ENCODE assay signal across 8 cellular contexts in the genomic region with DNA sequence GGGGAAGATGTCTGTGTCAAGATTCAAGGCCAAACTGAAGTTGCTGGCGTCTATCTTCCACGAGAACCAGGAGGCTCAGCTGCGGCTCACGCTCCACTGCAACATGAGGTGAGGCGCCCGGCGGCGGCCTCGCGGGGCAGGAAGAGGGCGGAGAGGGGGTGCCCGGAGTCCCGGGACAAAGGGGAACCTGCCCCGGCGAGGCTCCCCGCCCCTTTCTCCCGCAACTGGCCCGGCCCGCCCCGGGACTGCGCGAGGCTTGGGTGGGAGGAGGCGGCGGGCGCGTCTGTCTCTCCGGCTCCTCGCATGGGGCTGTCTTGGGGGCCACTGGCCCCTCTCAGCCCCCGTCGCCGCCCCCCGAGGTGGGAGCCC.
DNase-seq lines count a peak whose midpoint lies in the region; FAIRE-seq and TF ChIP-seq lines count a peak whose summit lies in the region.
"Not testable (repeated sequence)": the region's sequence is repeated elsewhere in the genome, so short reads cannot be mapped to it uniquely, and the experiment has no call there.

No MANE protein-coding gene starts in this region.

- peak overlapping the region; percentile 48 for H3K9ac ChIP-seq in HUES6 (ENCODE audit: low read length)
- not testable (repeated sequence) for H3K9ac ChIP-seq in H1 (replicated peaks in 1 of 4; ENCODE audit: extremely low read depth in 1 of 4, low read depth in 3 of 4, low read length in 3 of 4); iPS-20b (ENCODE audit: low read depth, low read length); neural cell (ENCODE audit: low read length)

- not testable (repeated sequence) for H2AFZ ChIP-seq in H1 (ENCODE audit: low read length); neural cell (ENCODE audit: low read depth, low read length)

- 0% methylated on average over 10 of the region's 32 CpGs; no CpG with 5 or more reads in 1 of the 2 experiments for WGBS in H1 (ENCODE audit: extremely low coverage in 1 of 2, insufficient coverage in 1 of 2, insufficient read length in 1 of 2, insufficient replicate concordance in 2 of 2, low coverage in 1 of 2, low lambda C conversion rate in 2 of 2, missing lambda C conversion rate in 1 of 2), 2 experiments

- TF ChIP-seq CTCF in H1 (IDR thresholded peaks at IDR 0.05; ENCODE audit: control extremely low read depth in 1 of 3, insufficient read depth in 1 of 3, low read depth in 1 of 3, low read length in 3 of 3); neural cell (IDR thresholded peaks at IDR 0.05; ENCODE audit: poor library complexity, severe bottlenecking): not testable (repeated sequence)

- H2BK12ac ChIP-seq in H1 (ENCODE audit: low read depth, low read length), result not testable (repeated sequence)

- peak overlapping the region; percentile 56 for H3K4me3 ChIP-seq in HUES6 (ENCODE audit: low read depth, low read length)
- H3K4me3 ChIP-seq in H1 (ENCODE audit: extremely low read depth in 1 of 4, insufficient read depth in 2 of 4, low read depth in 3 of 4, low read length in 4 of 4), result peak overlapping the region in 3 of 4 experiments; percentile 19 to 51 (median 30); a peak in 5 of 8 replicates
- peak overlapping the region; percentile 33; the same call in 1 of the 2 replicates for H3K4me3 ChIP-seq in iPS-20b (ENCODE audit: low read length)
- peak overlapping the region; percentile 39 for H3K4me3 ChIP-seq in neural cell (ENCODE audit: low read length)

- TF ChIP-seq EP300 in H1 (IDR thresholded peaks at IDR 0.05; ENCODE audit: borderline replicate concordance in 1 of 2, low read depth in 2 of 2, low read length in 2 of 2); neural cell (conservative IDR thresholded peaks at IDR 0.05; ENCODE audit: poor library complexity, severe bottlenecking): not testable (repeated sequence)

- not testable (repeated sequence) for H2BK20ac ChIP-seq in H1 (ENCODE audit: low read length)

- H3K23me2 ChIP-seq in H1 (ENCODE audit: low read depth, low read length), result not testable (repeated sequence)

- H4K8ac ChIP-seq in H1 (ENCODE audit: extremely low read depth, insufficient read depth, low read length), result not testable (repeated sequence)

- not testable (repeated sequence) for H3K27ac ChIP-seq in HUES6 (ENCODE audit: low read depth, low read length); H1 (ENCODE audit: low read depth, low read length); iPS-20b (ENCODE audit: low read length); neural cell (ENCODE audit: low read length)

- not testable (repeated sequence) for H3K18ac ChIP-seq in H1 (ENCODE audit: extremely low read depth, low read length)

- not testable (repeated sequence) for H2BK15ac ChIP-seq in H1 (ENCODE audit: low read length)

- H3K9me2 ChIP-seq in neural cell (ENCODE audit: insufficient read depth, low read length), result not testable (repeated sequence)

- not testable (repeated sequence) for H2AK5ac ChIP-seq in H1 (ENCODE audit: low read depth, low read length)

- H3K4me2 ChIP-seq in H1 (ENCODE audit: insufficient read depth in 1 of 2, low read depth in 2 of 2, low read length in 2 of 2), result peak overlapping the region in 1 of 2 experiments; percentile 49; a peak in 1 of 4 replicates
- not testable (repeated sequence) for H3K4me2 ChIP-seq in neural cell (ENCODE audit: low read length)

- not testable (repeated sequence) for H4K20me1 ChIP-seq in H1 (replicated peaks in 1 of 2; ENCODE audit: control insufficient read depth in 1 of 2, insufficient read depth in 2 of 2, low read length in 2 of 2); neural cell (ENCODE audit: insufficient read depth)

- H3K56ac ChIP-seq in H1 (replicated peaks; ENCODE audit: insufficient read length, low read depth, low read length), result not testable (repeated sequence)

- not testable (repeated sequence) for H2BK120ac ChIP-seq in H1 (replicated peaks; ENCODE audit: low read depth, low read length)

- not testable (repeated sequence) for FAIRE-seq in H1 (lab: Jason Lieb, UNC)

- CTCF ChIA-PET in H1 (lab: Charles Lee; ENCODE audit: partially characterized antibody), result not testable (repeated sequence)

- H3K79me1 ChIP-seq in H1 (ENCODE audit: low read depth, low read length), result not testable (repeated sequence)

- H2BK5ac ChIP-seq in H1 (ENCODE audit: low read depth, low read length), result not testable (repeated sequence)

- TF ChIP-seq POLR2A in H1 (IDR thresholded peaks at IDR 0.05; ENCODE audit: control extremely low read depth in 1 of 2, low read depth in 2 of 2, low read length in 2 of 2), result not testable (repeated sequence)

- H4K5ac ChIP-seq in H1 (ENCODE audit: insufficient read length, low read depth, low read length), result not testable (repeated sequence)

- POLR2A ChIA-PET in H1 (lab: Charles Lee; ENCODE audit: partially characterized antibody), result not testable (repeated sequence)

- not testable (repeated sequence) for H3K4me1 ChIP-seq in HUES6 (ENCODE audit: control insufficient read depth, insufficient read depth, low read length); H1 (replicated peaks in 1 of 4; ENCODE audit: control insufficient read depth in 3 of 4, insufficient read depth in 4 of 4, low read length in 3 of 4); iPS-20b (ENCODE audit: insufficient read depth, low read length)

- not testable (repeated sequence) for H3K9me3 ChIP-seq in HUES6 (ENCODE audit: control insufficient read depth, insufficient read depth, low read depth, low read length); H1 (ENCODE audit: insufficient read depth in 2 of 2, low read depth in 1 of 2, low read length in 1 of 2); iPS-20b (ENCODE audit: insufficient read depth, low read depth, low read length); neural cell (ENCODE audit: low read length)

- not testable (repeated sequence) for H3K4ac ChIP-seq in H1 (replicated peaks; ENCODE audit: insufficient read length, low read depth, low read length)

- not testable (repeated sequence) for H4K91ac ChIP-seq in H1 (replicated peaks; ENCODE audit: insufficient read length, low read length)

- TF ChIP-seq RAD21 in H1 (IDR thresholded peaks at IDR 0.05 in 1 of 2, conservative IDR thresholded peaks at IDR 0.05 in 1 of 2; ENCODE audit: low read depth in 2 of 2, low read length in 2 of 2); neural cell (conservative IDR thresholded peaks at IDR 0.05): not testable (repeated sequence)

- H3K27me3 ChIP-seq in HUES6 (ENCODE audit: control insufficient read depth, insufficient read depth, low read length), result peaks cover 12% of the 10 kb centered on the region
- not testable (repeated sequence) for H3K27me3 ChIP-seq in H1 (replicated peaks in 1 of 4; ENCODE audit: control insufficient read depth in 3 of 4, extremely low read depth in 1 of 4, insufficient read depth in 3 of 4, low read length in 3 of 4); neural cell (ENCODE audit: insufficient read depth, low read depth, low read length)
- H3K27me3 ChIP-seq in iPS-20b (ENCODE audit: insufficient read depth, low read length), result peaks cover 18% of the 10 kb centered on the region

- not testable (repeated sequence) for H3K23ac ChIP-seq in H1 (ENCODE audit: insufficient read length)

- not testable (repeated sequence) for H3F3A ChIP-seq in neural cell (ENCODE audit: insufficient read depth, low read length, poor library complexity, severe bottlenecking)

- not testable (repeated sequence) for H3K79me2 ChIP-seq in H1 (ENCODE audit: control insufficient read depth in 1 of 2, insufficient read depth in 2 of 2, low read length in 2 of 2); neural cell (replicated peaks; ENCODE audit: insufficient read depth, low read length)

- not testable (repeated sequence) for H3K14ac ChIP-seq in H1 (ENCODE audit: insufficient read length)

- H3K36me3 ChIP-seq in HUES6 (ENCODE audit: control insufficient read depth, insufficient read depth, low read length); H1 (ENCODE audit: control insufficient read depth in 2 of 4, insufficient read depth in 4 of 4, low read length in 3 of 4); iPS-20b (ENCODE audit: insufficient read depth, low read depth, low read length); neural cell (ENCODE audit: insufficient read depth, low read length): not testable (repeated sequence)

- DNase-seq in Ammon's horn (ENCODE audit: low spot score) (peak; percentile 0), H1 (ENCODE audit: low read depth in 1 of 2, low spot score in 2 of 2) (peak in 1 of 2 experiments; percentile 60)
- DNase-seq in activated CD4-positive, CD25-positive, alpha-beta regulatory T cell treated with anti-CD3 and anti-CD28 coated beads, Interleukin-2, amount 50 U/mL, for 16 hours (ENCODE audit: low read depth, low spot score), result peak; percentile 0
- peak; percentile 73 for DNase-seq in activated effector memory CD4-positive, alpha-beta T cell treated with anti-CD3 and anti-CD28 coated beads, Interleukin-2, amount 50 U/mL, for 16 hours
- peak; percentile 14 for DNase-seq in stimulated activated CD4-positive, alpha-beta T cell treated with anti-CD3 and anti-CD28 coated beads, Interleukin-4, amount 100 ng/mL, for 24 hours
